In genomic region chr1:229558460-229559335, GRCh38 we compare ENCODE assay signal across 8 cellular contexts. TPM values are rescaled to one million over a fixed set of nuclear protein-coding genes. Genes with fewer than 3 reads are reported as not detected.
DNase-seq lines count a peak whose midpoint lies in the region; ATAC-seq, FAIRE-seq and TF ChIP-seq lines count a peak whose summit lies in the region.

Gene ABCB10, minus strand, starts transcription at chr1:229558707. Its CDS starts 55 bp downstream, at chr1:229558652.

- peak; percentile 96 for FAIRE-seq in GM12891 (lab: Jason Lieb, UNC)

- peak; percentile 50 to 87 (median 70) for TF ChIP-seq CTCF in adrenal gland (IDR thresholded peaks at IDR 0.05)
- TF ChIP-seq CTCF in heart left ventricle (IDR thresholded peaks at IDR 0.05) = peak; percentile 56 to 94 (median 76)
- TF ChIP-seq CTCF in upper lobe of left lung (IDR thresholded peaks at IDR 0.05) = peak; percentile 83 to 96 (median 90)

- CTCF ChIA-PET in T-cell (lab: Charles Lee) = interaction anchor here in 1 of 2 donors (0.7 to 0.9 kb wide), 3 partner anchors 10 to 313 kb away, joined by 3 to 4 read pairs (median 3); no protein-coding TSS in a partner anchor

- H3K27me3 ChIP-seq in adrenal gland = no peaks in the 10 kb centered on the region
- H3K27me3 ChIP-seq in heart left ventricle = no peaks in the 10 kb centered on the region
- no peaks in the 10 kb centered on the region for H3K27me3 ChIP-seq in upper lobe of left lung

- peaks cover 43 to 45% (median 44%) of the 10 kb centered on the region in 3 donors for H3K4me1 Mint-ChIP-seq in T-cell

- H3K9me3 Mint-ChIP-seq in T-cell = no peaks in the 10 kb centered on the region

- H3K36me3 Mint-ChIP-seq in T-cell = no peaks in the 10 kb centered on the region

- ATAC-seq in HG02798 (IDR thresholded peaks at IDR 0.05; ENCODE audit: poor library complexity, unreplicated experiment) (peak; percentile 89), T-cell (replicated peaks in 1 of 4) (peak; percentile 84), heart left ventricle (peak; percentile 92 to 95 (median 94)), upper lobe of left lung (ENCODE audit: low FRiP score in 2 of 2) (peak; percentile 96 to 97)

- peak within 1 kb of the TSS; percentile 92 to 98 (median 95) for H3K4me3 Mint-ChIP-seq in T-cell

- H3K4me3 ChIP-seq in adrenal gland = peak within 1 kb of the TSS in 3 of 4 donors; percentile 12 to 92 (median 90)
- peak within 1 kb of the TSS; percentile 76 to 90 (median 80) for H3K4me3 ChIP-seq in heart left ventricle
- H3K4me3 ChIP-seq in upper lobe of left lung = peak within 1 kb of the TSS; percentile 91 to 99 (median 98)

- DNase-seq in GM12891 (ENCODE audit: insufficient read length, low spot score) = peak; percentile 88
- DNase-seq in NCI-H1417 treated with DMSO at 0.1 percent for 48 hours (lab: John Stamatoyannopoulos, UW) = peak; percentile 76
- DNase-seq in T-cell = peak; percentile 36 to 89 (median 59)
- DNase-seq in adrenal gland = peak; percentile 96 to 98 (median 96)
- peak; percentile 96 to 98 (median 97) for DNase-seq in heart left ventricle
- peak; percentile 92 to 99 (median 94) for DNase-seq in posterior cingulate gyrus
- peak; percentile 97 to 98 for DNase-seq in upper lobe of left lung

- H3K36me3 ChIP-seq in adrenal gland (replicated peaks in 1 of 2) = no peaks in the 10 kb centered on the region
- H3K36me3 ChIP-seq in heart left ventricle = no peaks in the 10 kb centered on the region
- H3K36me3 ChIP-seq in upper lobe of left lung = peaks cover 0 to 4% (median 0%) of the 10 kb centered on the region in 4 donors

- 0 to 1% (median 0%) methylated on average over 7 to 109 of the region's 109 CpGs for WGBS in adrenal gland, 4 donors
- 0 to 1% (median 0%) methylated on average over 26 to 109 of the region's 109 CpGs for WGBS in heart left ventricle, 4 donors
- 0% methylated on average over 22 to 45 of the region's 109 CpGs for WGBS in upper lobe of left lung, 2 donors

- intact Hi-C loops in adrenal gland (cut with DNase I) = loop anchor here in 1 of 2 donors (5.0 kb wide), 1 partner anchor 69 kb away; the partner anchor contains the start of genes TAF5L and URB2
- intact Hi-C loops in heart left ventricle (cut with DNase I) = loop anchor here (1.0 to 10.0 kb wide), 10 partner anchors 39 to 756 kb away; partner anchors contain the start of genes TAF5L (in 6 of the 10), URB2 (in 6 of the 10), GALNT2 (in 1 of the 10) and NUP133 (in 1 of the 10)
- intact Hi-C loops in posterior cingulate gyrus (cut with DNase I) = loop anchor here (1.0 to 2.0 kb wide), 3 partner anchors 20 to 67 kb away; partner anchors contain the start of gene NUP133

- peaks cover 0 to 25% of the 10 kb centered on the region in 2 donors for H3K4me1 ChIP-seq in adrenal gland (replicated peaks in 1 of 2)
- peaks cover 0 to 47% (median 28%) of the 10 kb centered on the region in 12 donors for H3K4me1 ChIP-seq in heart left ventricle
- peaks cover 24 to 46% (median 24%) of the 10 kb centered on the region in 4 donors for H3K4me1 ChIP-seq in upper lobe of left lung

- TF ChIP-seq POLR2A in GM12891 (IDR thresholded peaks at IDR 0.05; ENCODE audit: low read depth, low read length) (no peak; the same call in 1 of the 2 replicates), adrenal gland (IDR thresholded peaks at IDR 0.05) (peak in 1 of 2 donors; percentile 54), heart left ventricle (IDR thresholded peaks at IDR 0.05) (peak in 1 of 2 donors; percentile 67), upper lobe of left lung (IDR thresholded peaks at IDR 0.05) (peak in 2 of 4 donors; percentile 47 to 76)

- H3K27ac Mint-ChIP-seq in T-cell = peak within 1 kb of the TSS; percentile 89 to 93

- POLR2A ChIA-PET in T-cell (lab: Charles Lee) = interaction anchor here in 1 of 2 donors (0.8 kb wide), 1 partner anchor 48 kb away, joined by 4 read pairs; no protein-coding TSS in a partner anchor

- TF ChIP-seq EP300 in upper lobe of left lung (IDR thresholded peaks at IDR 0.05) = peak in 1 of 4 donors; percentile 22

- no peaks in the 10 kb centered on the region for H3K27me3 Mint-ChIP-seq in T-cell

- H3K9me3 ChIP-seq in adrenal gland (replicated peaks in 1 of 3) = no peaks in the 10 kb centered on the region
- H3K9me3 ChIP-seq in heart left ventricle = no peaks in the 10 kb centered on the region
- H3K9me3 ChIP-seq in upper lobe of left lung = no peaks in the 10 kb centered on the region

- peak within 1 kb of the TSS; percentile 46 to 95 (median 74) for H3K27ac ChIP-seq in adrenal gland
- H3K27ac ChIP-seq in heart left ventricle = peak within 1 kb of the TSS; percentile 75 to 97 (median 92)
- peak within 1 kb of the TSS; percentile 84 to 94 (median 85) for H3K27ac ChIP-seq in upper lobe of left lung

TF ChIP-seq in GM12891, 5 proteins besides CTCF, POLR2A, EP300 and RAD21:
- TF ChIP-seq POLR2AphosphoS5 (IDR thresholded peaks at IDR 0.05; ENCODE audit: low read depth, low read length) (no peak), SPI1 (IDR thresholded peaks at IDR 0.05; ENCODE audit: low read depth, low read length) (no peak), PAX5 (IDR thresholded peaks at IDR 0.05; ENCODE audit: insufficient read depth, low read length, severe bottlenecking) (peak; percentile 1), POU2F2 (IDR thresholded peaks at IDR 0.05; ENCODE audit: low read depth, low read length) (no peak), TAF1 (IDR thresholded peaks at IDR 0.05; ENCODE audit: low read depth, low read length) (no peak)

RNA-seq across cellular contexts. Expression of gene ABCB10, which starts in this region (rescaled TPM):
- 11.9 TPM for polyA plus RNA-seq in GM12891 (2012; ENCODE audit: low read depth, missing spikeins)
- total RNA-seq in T-cell = 10 to 100 TPM; 15.8 to 18.9 (median 18.2) TPM
- total RNA-seq in adrenal gland = 10 to 100 TPM; 10.8 to 15.0 (median 13.3) TPM
- polyA plus RNA-seq in adrenal gland = 10 to 100 TPM in 1 of 3 donors, 1 to 10 TPM in 2; 4.7 to 10.9 (median 5.1) TPM
- 10 to 100 TPM in 7 of 9 donors, 1 to 10 TPM in 2; 8.4 to 13.3 (median 10.8) TPM for total RNA-seq in heart left ventricle
- polyA plus RNA-seq in heart left ventricle = 1 to 10 TPM; 4.5 to 6.6 TPM
- total RNA-seq in upper lobe of left lung = 10 to 100 TPM; 11.1 to 21.3 (median 17.7) TPM

Comparison
In these comparisons a context has a peak if more than half of its experiments do, and no peak if none do; other contexts are left out.
1. Peak in every context shown above with its lines: DNase-seq, ATAC-seq, H3K4me3 ChIP-seq and H3K27ac ChIP-seq.